10 cellular contexts compared by ENCODE assay signal in the genomic region with DNA sequence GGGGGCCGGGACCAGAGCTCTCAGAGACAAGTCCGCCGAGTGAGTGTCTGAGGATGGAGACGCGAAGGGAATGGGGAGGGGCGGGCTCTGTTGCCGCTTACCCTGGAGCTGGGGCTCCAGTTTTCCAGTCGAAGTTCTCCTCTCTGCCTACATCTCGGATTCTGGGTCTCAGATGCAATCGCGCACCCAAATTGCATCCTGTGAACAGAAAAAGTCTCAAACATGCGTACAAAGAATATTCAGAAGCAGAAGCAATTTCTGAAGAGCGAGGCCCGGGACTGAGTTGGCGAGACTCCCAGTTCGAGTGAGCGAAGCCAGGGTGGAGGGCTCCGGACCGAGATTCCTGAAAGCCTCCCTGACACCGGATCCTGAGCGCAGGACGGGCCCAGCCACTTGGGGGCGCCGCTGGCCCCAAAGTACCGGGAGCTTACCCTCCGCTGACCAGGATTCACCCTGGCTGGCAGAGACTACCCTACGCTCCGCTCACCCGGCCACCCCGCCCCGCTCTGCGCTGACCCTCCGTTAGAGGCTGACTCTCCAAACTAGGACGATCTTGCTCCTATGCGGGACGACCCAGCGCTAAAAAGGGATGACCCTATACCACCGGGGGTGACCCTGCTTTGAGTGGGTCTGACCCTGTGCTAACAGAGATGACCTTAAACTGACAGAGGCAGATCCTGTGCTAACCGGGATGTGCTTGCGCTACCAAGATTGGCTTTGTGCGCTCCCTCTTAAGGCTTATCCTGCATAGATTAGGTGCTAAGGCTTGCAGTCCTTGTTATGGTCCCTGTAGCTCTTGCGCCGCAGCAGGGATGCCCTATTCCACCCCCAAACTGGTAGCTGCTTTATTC. TPM values are rescaled to one million over a fixed set of nuclear protein-coding genes. Genes with fewer than 3 reads are reported as not detected.
DNase-seq lines count a peak whose midpoint lies in the region; ATAC-seq and TF ChIP-seq lines count a peak whose summit lies in the region.
"Had no signal": no experiment of that assay in that cellular context is flagged by ENCODE, and none has a peak within 500 bp of the region (broad histone marks: within the 10 kb centered on the region; RNA-seq: fewer than 3 reads in every experiment).

No MANE protein-coding gene starts in this region.

- H3K4me1 Mint-ChIP-seq in stimulated activated naive CD8-positive, alpha-beta T cell treated with anti-CD3 and anti-CD28 coated beads, Interleukin-15, amount 100 ng/mL, for 72 hours, result no peaks in the 10 kb centered on the region

- TF ChIP-seq CTCF in Peyer's patch (IDR thresholded peaks at IDR 0.05) (peak in 4 of 6 experiments; percentile 29 to 62 (median 56)), foreskin keratinocyte (conservative IDR thresholded peaks at IDR 0.05) (peak; percentile 62)

- H3K27ac Mint-ChIP-seq in stimulated activated naive CD8-positive, alpha-beta T cell treated with anti-CD3 and anti-CD28 coated beads, Interleukin-15, amount 100 ng/mL, for 72 hours, result peak overlapping the region in 1 of 2 donors; percentile 51

- DNase-seq in NCI-H748 (lab: John Stamatoyannopoulos, UW; ENCODE audit: unreplicated experiment), result peak; percentile 45
- no peak for DNase-seq in NCI-H748 treated with DMSO at 0.1 percent for 48 hours (lab: John Stamatoyannopoulos, UW)
- peak in 2 of 3 donors; percentile 64 to 76 for DNase-seq in Peyer's patch
- DNase-seq in foreskin keratinocyte, result no peak
- DNase-seq in stimulated activated naive CD8-positive, alpha-beta T cell treated with anti-CD3 and anti-CD28 coated beads, Interleukin-15, amount 100 ng/mL, for 72 hours, result no peak
- DNase-seq in kidney glomerular epithelial cell (lab: John Stamatoyannopoulos, UW), result no peak
- DNase-seq in H4 (ENCODE audit: low spot score), result no peak

- H3K4me3 Mint-ChIP-seq in stimulated activated naive CD8-positive, alpha-beta T cell treated with anti-CD3 and anti-CD28 coated beads, Interleukin-15, amount 100 ng/mL, for 72 hours, result no peak overlapping the region
- H3K4me3 Mint-ChIP-seq: central memory CD8-positive, alpha-beta T cell had no signal

- no peak for TF ChIP-seq POLR2A in Peyer's patch (IDR thresholded peaks at IDR 0.05)

- H3K9me3 ChIP-seq in Peyer's patch, result peaks cover 0 to 5% (median 0%) of the 10 kb centered on the region in 4 donors

- H3K27me3 ChIP-seq in Peyer's patch, result peaks cover 0 to 13% of the 10 kb centered on the region in 2 donors
- H3K27me3 ChIP-seq in foreskin keratinocyte, result peaks cover 87% of the 10 kb centered on the region

- peak; percentile 58 for ATAC-seq in foreskin keratinocyte
- ATAC-seq in stimulated activated naive CD8-positive, alpha-beta T cell treated with anti-CD3 and anti-CD28 coated beads, Interleukin-15, amount 100 ng/mL, for 72 hours, result peak; percentile 40
- ATAC-seq in GM21529 (IDR thresholded peaks at IDR 0.05; ENCODE audit: unreplicated experiment), result no peak

- H3K27ac ChIP-seq in Peyer's patch (no peak overlapping the region), foreskin keratinocyte (no peak overlapping the region)

- H3K9me3 Mint-ChIP-seq in stimulated activated naive CD8-positive, alpha-beta T cell treated with anti-CD3 and anti-CD28 coated beads, Interleukin-15, amount 100 ng/mL, for 72 hours, result no peaks in the 10 kb centered on the region
- H3K9me3 Mint-ChIP-seq: central memory CD8-positive, alpha-beta T cell had no signal

- peaks cover 2% of the 10 kb centered on the region for H3K27me3 Mint-ChIP-seq in stimulated activated naive CD8-positive, alpha-beta T cell treated with anti-CD3 and anti-CD28 coated beads, Interleukin-15, amount 100 ng/mL, for 72 hours

- H3K4me1 ChIP-seq in Peyer's patch (peaks cover 0 to 6% (median 3%) of the 10 kb centered on the region in 4 donors), foreskin keratinocyte (no peaks in the 10 kb centered on the region)

- no peak overlapping the region for H3K4me3 ChIP-seq in Peyer's patch

- no peaks in the 10 kb centered on the region for H3K36me3 ChIP-seq in Peyer's patch

RNA-seq across cellular contexts. Expression of a gene that starts 12.1 kb away (rescaled TPM):
- 1 to 10 TPM in 3 of 4 donors, not detected in 1; 1.1 to 1.5 (median 1.3) TPM for total RNA-seq in Peyer's patch
- 0.14 and 0.20 TPM in 2 replicates for total RNA-seq in foreskin keratinocyte
- 0.11 TPM in 2 replicates for polyA plus RNA-seq in foreskin keratinocyte
- 0.52 and 1.5 TPM in 2 replicates for total RNA-seq in H4 (2014; rRNA removed; shearing (Covaris generic))

RNA-seq across cellular contexts. Expression of a gene that starts 33.8 kb away (rescaled TPM):
- total RNA-seq in Peyer's patch (not detected), foreskin keratinocyte (not detected in 2 replicates)
- 0.07 and 0.08 TPM in 2 replicates for polyA plus RNA-seq in foreskin keratinocyte
- not detected in 2 replicates for total RNA-seq in H4 (2014; rRNA removed; shearing (Covaris generic))
- total RNA-seq: renal cortical epithelial cell had no signal

Comparison
In these comparisons a context has a peak if more than half of its experiments do, and no peak if none do; other contexts are left out.
1. DNase-seq: peak in NCI-H748 (single experiment) and Peyer's patch (2 of 3); none in NCI-H748 treated with DMSO at 0.1 percent for 48 hours (single experiment), foreskin keratinocyte (0 of 2), stimulated activated naive CD8-positive, alpha-beta T cell treated with anti-CD3 and anti-CD28 coated beads, Interleukin-15, amount 100 ng/mL, for 72 hours (0 of 2), kidney glomerular epithelial cell (single experiment) and H4 (single experiment).